26 cellular contexts compared by ENCODE assay signal in genomic region chr2:7375901-7376300, GRCh38.
"Had no signal": no experiment of that assay in that cellular context is flagged by ENCODE, and none has a peak within 500 bp of the region (broad histone marks: within the 10 kb centered on the region; RNA-seq: fewer than 3 reads in every experiment).

No MANE protein-coding gene starts in this region.

- DNase-seq: dermis blood vessel endothelial cell; effector memory CD8-positive, alpha-beta T cell; erythroblast; foreskin fibroblast; gastrocnemius medialis; heart left ventricle; kidney; left lung; mesenchymal stem cell; mucosa of descending colon; naive B cell; right lobe of liver; small intestine; stimulated activated CD4-positive, alpha-beta T cell treated with anti-CD3 and anti-CD28 coated beads, Interleukin-15, amount 100 ng/mL, for 24 hours; stimulated activated CD4-positive, alpha-beta T cell treated with anti-CD3 and anti-CD28 coated beads, Interleukin-4, amount 100 ng/mL, for 1 hour; stimulated activated CD8-positive, alpha-beta memory T cell treated with anti-CD3 and anti-CD28 coated beads, Interleukin-4, amount 100 ng/mL, for 48 hours; stimulated activated naive CD4-positive, alpha-beta T cell; stimulated activated naive CD8-positive, alpha-beta T cell treated with anti-CD3 and anti-CD28 coated beads, Interleukin-15, amount 100 ng/mL, for 72 hours; transverse colon; upper lobe of right lung; uterus had no signal

- H3K36me3 ChIP-seq: gastrocnemius medialis, heart left ventricle, left lung, neutrophil, right lobe of liver, suprapubic skin, transverse colon, upper lobe of right lung, uterus had no signal

- H3K9me3 ChIP-seq: gastrocnemius medialis, heart left ventricle, left lung, mucosa of descending colon, neutrophil, right lobe of liver, suprapubic skin, transverse colon, upper lobe of right lung, uterus had no signal

- H3K4me1 ChIP-seq: gastrocnemius medialis, left lung, parathyroid adenoma, right lobe of liver, transverse colon, upper lobe of right lung, uterus had no signal

- H3K4me3 ChIP-seq: coronary artery, gastrocnemius medialis, heart left ventricle, hepatocyte, left lung, mucosa of descending colon, right lobe of liver, suprapubic skin, transverse colon, upper lobe of right lung, uterus had no signal

- H3K27me3 ChIP-seq: gastrocnemius medialis, heart left ventricle, hepatocyte, left lung, neutrophil, right lobe of liver, transverse colon, upper lobe of right lung, uterus had no signal

- H3K27ac ChIP-seq: coronary artery, gastrocnemius medialis, heart left ventricle, hepatocyte, left lung, neutrophil, parathyroid adenoma, right lobe of liver, suprapubic skin, transverse colon, upper lobe of right lung, uterus had no signal
